26 cellular contexts compared by ENCODE assay signal in genomic region chr13:69226427-69226826, GRCh38.
"Had no signal": no experiment of that assay in that cellular context is flagged by ENCODE, and none has a peak within 500 bp of the region (broad histone marks: within the 10 kb centered on the region; RNA-seq: fewer than 3 reads in every experiment).

No MANE protein-coding gene starts in this region.

- H3K27ac ChIP-seq: colonic mucosa, epithelial cell of prostate, esophagus squamous epithelium, gastrocnemius medialis, heart right ventricle, left lung, lower lobe of right lung had no signal

- DNase-seq: colonic mucosa; cortex of kidney; effector CD8-positive, alpha-beta T cell; effector memory CD8-positive, alpha-beta T cell; endodermal cell; erythroblast; esophagus squamous epithelium; foreskin fibroblast; foreskin melanocyte; gastrocnemius medialis; glutamatergic neuron; head of caudate nucleus; heart right ventricle; hippocampal formation; left cardiac atrium; left lung; left ventricle myocardium superior; lower lobe of right lung; mesenchymal stem cell; mucosa of descending colon; naive B cell had no signal

- H3K4me1 ChIP-seq: colonic mucosa, esophagus squamous epithelium, gastrocnemius medialis, heart right ventricle, left lung, lower lobe of right lung had no signal

- H3K27me3 ChIP-seq: colonic mucosa, esophagus squamous epithelium, gastrocnemius medialis, heart right ventricle, left lung had no signal

- H3K4me3 ChIP-seq: colonic mucosa, esophagus squamous epithelium, gastrocnemius medialis, heart right ventricle, left lung, lower lobe of right lung, mucosa of descending colon had no signal

- ATAC-seq: effector memory CD8-positive, alpha-beta T cell; esophagus mucosa; gastrocnemius medialis; heart right ventricle; left cardiac atrium; left lung; left ventricle myocardium superior; lower lobe of right lung; mucosa of descending colon had no signal

- H3K9me3 ChIP-seq: colonic mucosa, gastrocnemius medialis, lower lobe of right lung, mucosa of descending colon had no signal

- H3K36me3 ChIP-seq: colonic mucosa, esophagus squamous epithelium, gastrocnemius medialis, heart right ventricle, left lung, lower lobe of right lung had no signal

- FAIRE-seq: endometrium, islet of Langerhans, keratinocyte had no signal
